Comparison of ENCODE assay signal across 8 cellular contexts in genomic region chr18:11980148-11980554, GRCh38. TPM values are rescaled to one million over a fixed set of nuclear protein-coding genes. Genes with fewer than 3 reads are reported as not detected.
A peak's percentile ranks its signal among the peaks of the same experiment; 100 is the strongest.
DNase-seq lines count a peak whose midpoint lies in the region; ATAC-seq, FAIRE-seq and TF ChIP-seq lines count a peak whose summit lies in the region.

No MANE protein-coding gene starts in this region.

- no peak for TF ChIP-seq RAD21 in GM12878 (IDR thresholded peaks at IDR 0.05; ENCODE audit: insufficient read depth, low read depth, low read length)

- H3K9me3 ChIP-seq in HEK293 (ENCODE audit: control insufficient read depth, insufficient read depth, low read depth, low read length) (no peaks in the 10 kb centered on the region), GM12878 (replicated peaks; ENCODE audit: control insufficient read depth, insufficient read depth, low read length) (no peaks in the 10 kb centered on the region), mononuclear cell (ENCODE audit: low read depth, low read length) (no peaks in the 10 kb centered on the region)

- H4K20me1 ChIP-seq in GM12878 (ENCODE audit: control insufficient read depth, insufficient read depth): no peaks in the 10 kb centered on the region

- under 1% methylated on average over 19 of the region's 19 CpGs for WGBS in GM12878 (ENCODE audit: insufficient coverage, insufficient replicate concordance, low lambda C conversion rate, missing lambda C conversion rate)

- peak overlapping the region; percentile 77 for H3K27ac ChIP-seq in ACC112 (ENCODE audit: low read depth, low read length)
- H3K27ac ChIP-seq in HEK293 (ENCODE audit: extremely low read depth, low read depth, low read length): peak overlapping the region; percentile 94
- H3K27ac ChIP-seq in GM12878 (ENCODE audit: control insufficient read depth, insufficient read depth): peak overlapping the region; percentile 73

- no peak for DNase-seq in GM12878 (ENCODE audit: low read depth, low spot score)

- no peaks in the 10 kb centered on the region for H3K27me3 ChIP-seq in ACC112 (ENCODE audit: insufficient read depth, low read length)
- H3K27me3 ChIP-seq in GM12878 (replicated peaks in 1 of 2; ENCODE audit: control insufficient read depth in 2 of 2, insufficient read depth in 2 of 2, low read length in 1 of 2): no peaks in the 10 kb centered on the region
- no peaks in the 10 kb centered on the region for H3K27me3 ChIP-seq in mononuclear cell (ENCODE audit: insufficient read depth, low read length)

- H3K4me3 ChIP-seq in ACC112 (ENCODE audit: low read depth, low read length): peak overlapping the region; percentile 84
- peak overlapping the region; percentile 52 for H3K4me3 ChIP-seq in HEK293 (ENCODE audit: low read depth, low read length)
- peak overlapping the region; percentile 75 for H3K4me3 ChIP-seq in GM12878
- H3K4me3 ChIP-seq in mononuclear cell (ENCODE audit: low read length): peak overlapping the region; percentile 49

- no peak for FAIRE-seq in GM12878 (lab: Jason Lieb, UNC)

- TF ChIP-seq CTCF in HEK293 (tag by site-specific recombination; IDR thresholded peaks at IDR 0.05) (no peak), GM12878 (IDR thresholded peaks at IDR 0.05 in 2 of 3, conservative IDR thresholded peaks at IDR 0.05 in 1 of 3; ENCODE audit: control insufficient read depth in 2 of 3, extremely low read depth in 1 of 3, insufficient read depth in 1 of 3, low read depth in 3 of 3, low read length in 3 of 3) (no peak)

- no TSS peak for BruUV-seq in GM12878 (replicated peaks; lab: Mats Ljungman, UMichigan)

- ATAC-seq in GM12878 (no peak), GM21526 (IDR thresholded peaks at IDR 0.05; ENCODE audit: low FRiP score, unreplicated experiment) (no peak), HG02852 (IDR thresholded peaks at IDR 0.05; ENCODE audit: unreplicated experiment) (no peak), HG03354 (IDR thresholded peaks at IDR 0.05; ENCODE audit: poor library complexity, severe bottlenecking, unreplicated experiment) (no peak), HG03521 (IDR thresholded peaks at IDR 0.05; ENCODE audit: unreplicated experiment) (no peak)

- POLR2A ChIA-PET in HEK293 (lab: Yijun Ruan, JAX): interaction anchor here (0.6 to 3.0 kb wide), 11 partner anchors 15 to 389 kb away, joined by 3 to 17 read pairs (median 8); no protein-coding TSS in a partner anchor
- POLR2A ChIA-PET in GM12878 (lab: Charles Lee): interaction anchor here (0.6 kb wide), 1 partner anchor 113 kb away, joined by 4 read pairs; no protein-coding TSS in a partner anchor

- no peaks in the 10 kb centered on the region for H3K79me2 ChIP-seq in ACC112 (ENCODE audit: control insufficient read depth, insufficient read depth, low read length, unreplicated experiment)
- no peaks in the 10 kb centered on the region; the same call in 1 of the 2 replicates for H3K79me2 ChIP-seq in GM12878 (ENCODE audit: control insufficient read depth, insufficient read depth, low read length)

- H2AFZ ChIP-seq in ACC112 (ENCODE audit: low read length, unreplicated experiment) (peak overlapping the region; percentile 68), GM12878 (ENCODE audit: control insufficient read depth, low read depth, low read length) (peak overlapping the region; percentile 91)

- H3K9ac ChIP-seq in GM12878 (ENCODE audit: control insufficient read depth, insufficient read depth, low read length): peak overlapping the region; percentile 77

- CTCF ChIA-PET in HEK293 (lab: Yijun Ruan, JAX) (interaction anchor here (0.5 to 2.7 kb wide), 9 partner anchors 30 to 1157 kb away, joined by 3 to 16 read pairs (median 3); no protein-coding TSS in a partner anchor), GM12878 (lab: Yijun Ruan, JAX) (interaction anchor here (0.6 to 2.4 kb wide), 2 partner anchors 15 to 257 kb away, joined by 3 to 7 read pairs; no protein-coding TSS in a partner anchor)

- no peak for TF ChIP-seq EP300 in GM12878 (IDR thresholded peaks at IDR 0.05; ENCODE audit: borderline replicate concordance in 1 of 2, control insufficient read depth in 1 of 2, low read depth in 2 of 2, low read length in 2 of 2)

- intact Hi-C loops in GM12878 (cut with micrococcal nuclease; ENCODE audit: unreplicated experiment): no loop called here

- in situ Hi-C loops in GM12878 (cut with MboI): no loop called here

- RAD21 ChIA-PET in GM12878 (lab: Charles Lee; ENCODE audit: unreplicated experiment): no interaction called here

- H3K36me3 ChIP-seq in ACC112 (ENCODE audit: insufficient read depth, low read length): no peaks in the 10 kb centered on the region
- H3K36me3 ChIP-seq in HEK293 (ENCODE audit: control insufficient read depth in 2 of 2, insufficient read depth in 1 of 2, low read length in 2 of 2): no peaks in the 10 kb centered on the region
- H3K36me3 ChIP-seq in GM12878 (ENCODE audit: control insufficient read depth in 2 of 2, insufficient read depth in 2 of 2, low read length in 1 of 2): no peaks in the 10 kb centered on the region

- peak overlapping the region; percentile 97 for H3K4me2 ChIP-seq in GM12878 (ENCODE audit: control insufficient read depth, insufficient read depth)

- SMC1A ChIA-PET in GM12878 (lab: Charles Lee; ENCODE audit: uncharacterized antibody, unreplicated experiment): interaction anchor here (0.8 kb wide), 1 partner anchor 42 kb away, joined by 5 read pairs; no protein-coding TSS in a partner anchor

- TF ChIP-seq POLR2A in GM12878 (IDR thresholded peaks at IDR 0.05; ENCODE audit: low read depth, low read length): no peak

- H3K4me1 ChIP-seq in ACC112 (ENCODE audit: control insufficient read depth, insufficient read depth, low read length, unreplicated experiment) (peaks cover 7% of the 10 kb centered on the region), HEK293 (ENCODE audit: control insufficient read depth, insufficient read depth, low read length) (peaks cover 3% of the 10 kb centered on the region; the same call in 1 of the 2 replicates), GM12878 (ENCODE audit: control insufficient read depth, insufficient read depth, low read length) (peaks cover 3% of the 10 kb centered on the region; the same call in 1 of the 2 replicates), mononuclear cell (ENCODE audit: insufficient read depth, low read length) (peaks cover 35% of the 10 kb centered on the region)

TF ChIP-seq in GM12878, 131 proteins besides CTCF, POLR2A, EP300 and RAD21 (continues in another document):
- TF ChIP-seq NBN (IDR thresholded peaks at IDR 0.05) (no peak), FOXM1 (IDR thresholded peaks at IDR 0.05; ENCODE audit: low read depth, low read length) (no peak), ESRRA (IDR thresholded peaks at IDR 0.05; ENCODE audit: low read length) (no peak), CHD4 (IDR thresholded peaks at IDR 0.05) (no peak), ZBTB40 (IDR thresholded peaks at IDR 0.05; ENCODE audit: borderline replicate concordance) (no peak), LARP7 (IDR thresholded peaks at IDR 0.05) (no peak)

RNA-seq across cellular contexts. Expression of gene IMPA2, which starts 1.2 kb away (rescaled TPM):
- 0.44 TPM in 1 of 2 replicates, not detected in the other for total RNA-seq in GM12878 (2013; cell fraction: nucleolus; rRNA removed)
- total RNA-seq in GM12878 (2014; rRNA removed): 15.3 and 21.0 TPM in 2 replicates
- total RNA-seq in GM12878 (2014; rRNA removed; fragmentation: Illumina TruSeq; extraction: Trizol): 10.7 and 12.3 TPM in 2 replicates
- total RNA-seq in GM12878 (2021): 15.1 and 16.3 TPM in 2 replicates
- 6.7 TPM for polyA plus RNA-seq in GM12878 (2011; ENCODE audit: low read depth)
- polyA plus RNA-seq in GM12878 (2011; rRNA removed): 0.24 and 0.33 TPM in 2 replicates
- 0.23 and 0.42 TPM in 2 replicates for polyA plus RNA-seq in GM12878 (2011; cell fraction: cytosol; rRNA removed)
- polyA plus RNA-seq in GM12878 (2011; cell fraction: nucleus; rRNA removed): 0.60 and 0.72 TPM in 2 replicates
- polyA plus RNA-seq in GM12878 (2012): 10.5 and 11.5 TPM in 2 replicates
- 4.7 and 10.2 TPM in 2 replicates for polyA plus RNA-seq in GM12878 (2014; fragmentation: Illumina TruSeq; extraction: Trizol)
- polyA plus RNA-seq in GM12878 (2014; fragmentation: Nextera tagmentation; extraction: Ambion mirVana): 1 to 10 TPM; 1.3 to 2.3 TPM
- 11.6 and 12.5 TPM in 2 replicates for polyA plus RNA-seq in GM12878 (2014; rRNA removed)
- polyA plus RNA-seq in GM12878 (2016; fragmentation: Nextera tagmentation; extraction: Ambion mirVana): 10 to 100 TPM; 12.1 to 13.6 TPM
- polyA minus RNA-seq in GM12878 (2011; rRNA and poly(A)+ RNA removed): 0.77 TPM in 1 of 2 replicates, not detected in the other
- polyA minus RNA-seq in GM12878 (2011; cell fraction: cytosol; rRNA and poly(A)+ RNA removed): 2.0 TPM in 1 of 2 replicates, not detected in the other
- 0.86 TPM in 1 of 2 replicates, not detected in the other for polyA minus RNA-seq in GM12878 (2011; cell fraction: nucleus; rRNA and poly(A)+ RNA removed)
- 25.1 TPM for total RNA-seq in mononuclear cell
